20 cellular contexts compared by ENCODE assay signal in the genomic region with DNA sequence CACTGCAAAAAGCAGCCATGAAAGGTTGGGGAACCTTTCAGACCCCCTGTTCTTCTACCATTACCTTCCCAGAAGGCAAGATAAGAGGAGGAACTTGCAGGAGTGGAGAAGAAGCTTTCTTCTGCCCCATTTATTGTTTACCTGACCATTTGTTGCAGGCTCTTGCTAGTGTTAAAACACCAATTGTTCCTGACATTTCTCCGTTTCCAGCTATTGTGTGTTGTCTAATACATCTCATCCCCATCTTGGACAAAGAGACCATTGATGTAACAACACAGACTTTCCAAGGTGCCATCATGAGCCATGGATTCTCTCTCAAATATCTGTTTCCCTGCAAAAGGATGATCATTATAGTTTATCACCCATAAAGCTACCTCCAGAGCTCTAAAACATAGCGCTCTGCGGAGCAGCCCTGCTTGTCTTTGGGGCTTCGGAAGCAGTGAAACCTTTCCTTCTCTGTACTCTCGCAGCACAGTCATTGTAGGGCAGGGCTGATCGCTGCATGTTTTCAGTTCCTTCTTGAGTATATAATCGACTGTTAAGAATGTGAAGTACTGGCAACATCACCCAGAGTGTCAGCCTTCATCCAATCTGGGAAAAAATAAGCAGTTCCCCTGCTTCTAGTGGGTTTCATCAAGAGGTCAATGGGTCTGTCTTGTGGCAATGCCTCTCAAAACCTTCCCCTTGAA.
"Had no signal": no experiment of that assay in that cellular context is flagged by ENCODE, and none has a peak within 500 bp of the region (broad histone marks: within the 10 kb centered on the region; RNA-seq: fewer than 3 reads in every experiment).

No MANE protein-coding gene starts in this region.

- H3K36me3 Mint-ChIP-seq: activated naive CD8-positive, alpha-beta T cell treated with anti-CD3 and anti-CD28 coated beads for 36 hours; brain had no signal

- H3K4me1 Mint-ChIP-seq: activated naive CD8-positive, alpha-beta T cell treated with anti-CD3 and anti-CD28 coated beads for 36 hours; activated T-helper 17 cell treated with anti-CD3 and anti-CD28 coated beads, Interleukin-2, amount 50 U/mL, for 72 hours; central memory CD8-positive, alpha-beta T cell; nephron had no signal

- FAIRE-seq: endometrium, keratinocyte, TTC549 had no signal

- H3K27me3 Mint-ChIP-seq: activated naive CD8-positive, alpha-beta T cell treated with anti-CD3 and anti-CD28 coated beads for 36 hours; activated T-helper 17 cell treated with anti-CD3 and anti-CD28 coated beads, Interleukin-2, amount 50 U/mL, for 72 hours; brain; central memory CD8-positive, alpha-beta T cell; stimulated activated naive CD8-positive, alpha-beta T cell treated with anti-CD3 and anti-CD28 coated beads, Interleukin-15, Interleukin-2, amounts not matched to agents 100 ng/mL and 50 ng/mL, for 24 hours had no signal

- DNase-seq: activated CD4-positive, alpha-beta T cell treated with anti-CD3 and anti-CD28 coated beads, Interleukin-2, amount 50 U/mL, for 4 hours; activated naive CD4-positive, alpha-beta T cell; activated naive CD8-positive, alpha-beta T cell treated with anti-CD3 and anti-CD28 coated beads for 36 hours; amniotic stem cell; erythroblast; midbrain; psoas muscle; right cardiac atrium; upper lobe of right lung had no signal

- H3K27ac ChIP-seq: coronary artery, psoas muscle, thoracic aorta, upper lobe of right lung had no signal

- H3K9me3 Mint-ChIP-seq: central memory CD8-positive, alpha-beta T cell; nephron; stimulated activated naive CD8-positive, alpha-beta T cell treated with anti-CD3 and anti-CD28 coated beads, Interleukin-15, Interleukin-2, amounts not matched to agents 100 ng/mL and 50 ng/mL, for 24 hours had no signal

- H3K4me3 Mint-ChIP-seq: activated naive CD8-positive, alpha-beta T cell treated with anti-CD3 and anti-CD28 coated beads for 36 hours; activated T-helper 17 cell treated with anti-CD3 and anti-CD28 coated beads, Interleukin-2, amount 50 U/mL, for 72 hours; brain; central memory CD8-positive, alpha-beta T cell; nephron; stimulated activated naive CD8-positive, alpha-beta T cell treated with anti-CD3 and anti-CD28 coated beads, Interleukin-15, Interleukin-2, amounts not matched to agents 100 ng/mL and 50 ng/mL, for 24 hours had no signal

- H3K27ac Mint-ChIP-seq: activated naive CD8-positive, alpha-beta T cell treated with anti-CD3 and anti-CD28 coated beads for 36 hours; activated T-helper 17 cell treated with anti-CD3 and anti-CD28 coated beads, Interleukin-2, amount 50 U/mL, for 72 hours; brain; nephron; stimulated activated naive CD8-positive, alpha-beta T cell treated with anti-CD3 and anti-CD28 coated beads, Interleukin-15, Interleukin-2, amounts not matched to agents 100 ng/mL and 50 ng/mL, for 24 hours had no signal

- ATAC-seq: activated T-helper 17 cell treated with anti-CD3 and anti-CD28 coated beads, Interleukin-2, amount 50 U/mL, for 72 hours; left lobe of liver; psoas muscle; right cardiac atrium; upper lobe of right lung had no signal
